In genomic region chr14:56659964-56660551, GRCh38 we compare ENCODE assay signal across 8 cellular contexts.
DNase-seq lines count a peak whose midpoint lies in the region; ATAC-seq and TF ChIP-seq lines count a peak whose summit lies in the region.

No MANE protein-coding gene starts in this region.

- H3K36me3 ChIP-seq in body of pancreas (replicated peaks in 1 of 2; ENCODE audit: insufficient read depth in 1 of 2, low read depth in 2 of 2) (no peaks in the 10 kb centered on the region), liver (ENCODE audit: control insufficient read depth in 4 of 4, insufficient read depth in 3 of 4, low read depth in 1 of 4, low read length in 3 of 4) (no peaks in the 10 kb centered on the region)

- intact Hi-C loops in body of pancreas (cut with DNase I), result no loop called here

- ATAC-seq in body of pancreas (peak; percentile 52), GM19328 (IDR thresholded peaks at IDR 0.05; ENCODE audit: unreplicated experiment) (no peak), GM21723 (IDR thresholded peaks at IDR 0.05; ENCODE audit: unreplicated experiment) (no peak), GM21423 (IDR thresholded peaks at IDR 0.05; ENCODE audit: unreplicated experiment) (no peak)

- H3K9ac ChIP-seq in liver (ENCODE audit: low read depth in 1 of 2, low read length in 2 of 2), result no peak overlapping the region

- TF ChIP-seq RAD21 in liver (IDR thresholded peaks at IDR 0.05), result peak; percentile 89 to 92

- peaks cover 10% of the 10 kb centered on the region for H3K4me1 ChIP-seq in body of pancreas
- peaks cover 0 to 11% (median 4%) of the 10 kb centered on the region in 4 donors for H3K4me1 ChIP-seq in liver (ENCODE audit: control insufficient read depth in 4 of 4, insufficient read depth in 4 of 4, low read length in 3 of 4)

- no peak for TF ChIP-seq POLR2A in body of pancreas (IDR thresholded peaks at IDR 0.05)

- H3K4me3 ChIP-seq in body of pancreas (no peak overlapping the region), liver (ENCODE audit: low read depth in 1 of 3, low read length in 3 of 3) (no peak overlapping the region)

- H3K9me3 ChIP-seq in body of pancreas (no peaks in the 10 kb centered on the region), liver (ENCODE audit: control insufficient read depth in 4 of 4, low read length in 3 of 4) (no peaks in the 10 kb centered on the region)

- TF ChIP-seq CTCF in body of pancreas (IDR thresholded peaks at IDR 0.05), result peak in 6 of 7 experiments; percentile 54 to 82 (median 78)
- peak; percentile 69 for TF ChIP-seq CTCF in liver (IDR thresholded peaks at IDR 0.05; ENCODE audit: low read depth, low read length, missing input control)

- peak; percentile 76 for DNase-seq in COLO829 (ENCODE audit: low spot score)
- DNase-seq in HCEC 1CT, result peak; percentile 37
- peak; percentile 26 for DNase-seq in NCI-H226
- no peak for DNase-seq in body of pancreas

- WGBS in body of pancreas, 2 donors, result 23 to 25% methylated on average over 7 of the region's 7 CpGs
- 37% methylated on average over 7 of the region's 7 CpGs for WGBS in liver

- H3K27ac ChIP-seq in body of pancreas (no peak overlapping the region), liver (ENCODE audit: low read depth in 1 of 2, low read length in 2 of 2) (no peak overlapping the region)

- no peaks in the 10 kb centered on the region for H3K27me3 ChIP-seq in body of pancreas
- no peaks in the 10 kb centered on the region for H3K27me3 ChIP-seq in liver (ENCODE audit: control insufficient read depth in 4 of 4, insufficient read depth in 4 of 4, low read length in 3 of 4)

TF ChIP-seq in liver, 16 proteins besides CTCF, POLR2A, EP300 and RAD21:
- TF ChIP-seq REST (IDR thresholded peaks at IDR 0.05) (no peak), NR2F2 (IDR thresholded peaks at IDR 0.05) (no peak), HNF4A (conservative IDR thresholded peaks at IDR 0.05) (no peak), SP1 (IDR thresholded peaks at IDR 0.05) (no peak), TAF1 (conservative IDR thresholded peaks at IDR 0.05) (no peak), JUND (IDR thresholded peaks at IDR 0.05) (no peak), GABPA (IDR thresholded peaks at IDR 0.05 in 1 of 2, conservative IDR thresholded peaks at IDR 0.05 in 1 of 2) (no peak), FOXA2 (IDR thresholded peaks at IDR 0.05) (no peak), RXRA (IDR thresholded peaks at IDR 0.05) (no peak), ZBTB33 (IDR thresholded peaks at IDR 0.05) (no peak), MAX (IDR thresholded peaks at IDR 0.05) (no peak), YY1 (IDR thresholded peaks at IDR 0.05) (no peak), ATF3 (IDR thresholded peaks at IDR 0.05) (no peak), EGR1 (IDR thresholded peaks at IDR 0.05; ENCODE audit: low read depth in 2 of 2) (no peak), HNF4G (IDR thresholded peaks at IDR 0.05) (no peak), FOXA1 (IDR thresholded peaks at IDR 0.05) (no peak)
TF ChIP-seq in liver: peak in this region for 0.

Comparison
In these comparisons a context has a peak if more than half of its experiments do, and no peak if none do; other contexts are left out.
1. DNase-seq: peak in COLO829 (single experiment), HCEC 1CT (single experiment) and NCI-H226 (single experiment); none in body of pancreas (0 of 4).